Comparison of ENCODE assay signal across 12 cellular contexts in genomic region chr9:34577635-34578240, GRCh38. TPM values are rescaled to one million over a fixed set of nuclear protein-coding genes. Genes with fewer than 3 reads are reported as not detected.
DNase-seq lines count a peak whose midpoint lies in the region; ATAC-seq and TF ChIP-seq lines count a peak whose summit lies in the region.
"Had no signal": no experiment of that assay in that cellular context is flagged by ENCODE, and none has a peak within 500 bp of the region (broad histone marks: within the 10 kb centered on the region; RNA-seq: fewer than 3 reads in every experiment).

No MANE protein-coding gene starts in this region.

- no peak overlapping the region for H3K27ac Mint-ChIP-seq in dendritic cell treated with granulocyte-macrophage colony-stimulating factor and Interleukin-4, amounts not matched to agents 40 ng/mL and 50 ng/mL, for 4 days
- no peak overlapping the region for H3K27ac Mint-ChIP-seq in natural killer cell
- H3K27ac Mint-ChIP-seq: activated T-helper 2 cell treated with anti-CD3 and anti-CD28 coated beads, Interferon-gamma antibody, Interleukin-2, Interleukin-4, amounts not matched to agents 10 μg/mL and 5 μg/mL and 100 μg/mL, durations not matched to agents 14 hours and 24 hours and 36 hours had no signal

- peak; percentile 2 to 19 for ATAC-seq in left cardiac atrium
- ATAC-seq in Right ventricle myocardium superior (ENCODE audit: poor library complexity), result no peak
- peak in 1 of 3 donors; percentile 39 for ATAC-seq in natural killer cell
- no peak for ATAC-seq in GM19452 (IDR thresholded peaks at IDR 0.05; ENCODE audit: unreplicated experiment)

- no peaks in the 10 kb centered on the region for H3K36me3 ChIP-seq in vagina

- TF ChIP-seq POLR2A in vagina (IDR thresholded peaks at IDR 0.05), result no peak

- peak overlapping the region; percentile 69 for H3K27ac ChIP-seq in vagina
- H3K27ac ChIP-seq: testis had no signal

- no peaks in the 10 kb centered on the region for H3K9me3 Mint-ChIP-seq in dendritic cell treated with granulocyte-macrophage colony-stimulating factor and Interleukin-4, amounts not matched to agents 40 ng/mL and 50 ng/mL, for 4 days
- H3K9me3 Mint-ChIP-seq in natural killer cell, result no peaks in the 10 kb centered on the region
- H3K9me3 Mint-ChIP-seq: activated T-helper 2 cell treated with anti-CD3 and anti-CD28 coated beads, Interferon-gamma antibody, Interleukin-2, Interleukin-4, amounts not matched to agents 10 μg/mL and 5 μg/mL and 100 μg/mL, durations not matched to agents 14 hours and 24 hours and 36 hours had no signal

- peaks cover 77% of the 10 kb centered on the region for H3K27me3 Mint-ChIP-seq in dendritic cell treated with granulocyte-macrophage colony-stimulating factor and Interleukin-4, amounts not matched to agents 40 ng/mL and 50 ng/mL, for 4 days
- H3K27me3 Mint-ChIP-seq in natural killer cell (ENCODE audit: low read depth in 2 of 2), result peaks cover 52 to 61% of the 10 kb centered on the region in 2 donors

- no peaks in the 10 kb centered on the region for H3K36me3 Mint-ChIP-seq in dendritic cell treated with granulocyte-macrophage colony-stimulating factor and Interleukin-4, amounts not matched to agents 40 ng/mL and 50 ng/mL, for 4 days (ENCODE audit: low read depth)
- no peaks in the 10 kb centered on the region for H3K36me3 Mint-ChIP-seq in natural killer cell

- peaks cover 6% of the 10 kb centered on the region for H3K4me1 Mint-ChIP-seq in dendritic cell treated with granulocyte-macrophage colony-stimulating factor and Interleukin-4, amounts not matched to agents 40 ng/mL and 50 ng/mL, for 4 days (ENCODE audit: low read depth)
- peaks cover 0 to 8% of the 10 kb centered on the region in 2 donors for H3K4me1 Mint-ChIP-seq in natural killer cell

- peak overlapping the region; percentile 30 for H3K4me3 Mint-ChIP-seq in dendritic cell treated with granulocyte-macrophage colony-stimulating factor and Interleukin-4, amounts not matched to agents 40 ng/mL and 50 ng/mL, for 4 days
- H3K4me3 Mint-ChIP-seq in natural killer cell, result peak overlapping the region; percentile 63

- DNase-seq in left cardiac atrium (no peak), Right ventricle myocardium superior (no peak), natural killer cell (no peak), vagina (ENCODE audit: extremely low spot score in 2 of 2) (no peak), HK-2 (ENCODE audit: unreplicated experiment) (no peak)
- no peak for DNase-seq in stimulated activated CD4-positive, alpha-beta T cell treated with anti-CD3 and anti-CD28 coated beads, Interleukin-15, amount 100 ng/mL, for 24 hours
- DNase-seq: Calu3, T-helper 1 cell had no signal

- no peak for TF ChIP-seq CTCF in natural killer cell (IDR thresholded peaks at IDR 0.05)
- TF ChIP-seq CTCF in vagina (IDR thresholded peaks at IDR 0.05), result no peak

- no peaks in the 10 kb centered on the region for H3K9me3 ChIP-seq in vagina
- H3K9me3 ChIP-seq: testis had no signal

- intact Hi-C loops in left cardiac atrium (cut with DNase I) (no loop called here), Right ventricle myocardium superior (cut with DNase I) (no loop called here), natural killer cell (cut with micrococcal nuclease) (no loop called here), vagina (cut with DNase I) (no loop called here)
- intact Hi-C loops in dendritic cell treated with granulocyte-macrophage colony-stimulating factor and Interleukin-4, amounts not matched to agents 40 ng/mL and 50 ng/mL, for 4 days (cut with micrococcal nuclease), result no loop called here

- H3K4me3 ChIP-seq in vagina, result peak overlapping the region; percentile 35 to 52

- no peaks in the 10 kb centered on the region for H3K27me3 ChIP-seq in vagina
- H3K27me3 ChIP-seq: testis had no signal

- peaks cover 23% of the 10 kb centered on the region for H3K4me1 ChIP-seq in vagina

RNA-seq across cellular contexts. Expression of gene CNTFR, which starts 11.8 kb away (rescaled TPM):
- total RNA-seq in left cardiac atrium (10 to 100 TPM; 21.3 to 45.3 TPM), Right ventricle myocardium superior (7.8 TPM), natural killer cell (not detected), vagina (8.3 TPM)
- total RNA-seq: activated T-helper 2 cell treated with anti-CD3 and anti-CD28 coated beads, Interferon-gamma antibody, Interleukin-2, Interleukin-4, amounts not matched to agents 10 μg/mL and 5 μg/mL and 100 μg/mL, durations not matched to agents 14 hours and 24 hours and 36 hours; Calu3 had no signal

RNA-seq across cellular contexts. Expression of gene RPP25L, which starts 34.2 kb away (rescaled TPM):
- total RNA-seq in left cardiac atrium, result 10 to 100 TPM; 20.8 to 27.8 TPM
- 43.4 TPM for total RNA-seq in Right ventricle myocardium superior
- total RNA-seq in natural killer cell, result 10 to 100 TPM in 1 of 3 donors, 1 to 10 TPM in 2; 9.3 to 15.0 (median 9.8) TPM
- 31.4 TPM for total RNA-seq in vagina

RNA-seq across cellular contexts. Expression of gene DCTN3, which starts 42.6 kb away (rescaled TPM):
- total RNA-seq in left cardiac atrium, result 100 to 1,000 TPM in 1 of 2 donors, 10 to 100 TPM in 1; 93.6 to 109 TPM
- total RNA-seq in Right ventricle myocardium superior, result 129 TPM
- total RNA-seq in natural killer cell, result 100 to 1,000 TPM; 135 to 171 (median 147) TPM
- total RNA-seq in vagina, result 78.6 TPM

RNA-seq across cellular contexts. Expression of gene ARID3C, which starts 51.1 kb away (rescaled TPM):
- total RNA-seq in left cardiac atrium, result not detected
- total RNA-seq in Right ventricle myocardium superior, result not detected
- total RNA-seq in natural killer cell, result under 1 TPM in 2 of 3 donors, not detected in 1; 0.24 to 0.77 TPM
- not detected for total RNA-seq in vagina
- total RNA-seq: Calu3 had no signal

RNA-seq across cellular contexts. Expression of gene ENHO, which starts 54.9 kb away (rescaled TPM):
- under 1 TPM; 0.56 to 0.60 TPM for total RNA-seq in left cardiac atrium
- total RNA-seq in Right ventricle myocardium superior, result 0.48 TPM
- 1 to 10 TPM in 1 of 3 donors, under 1 TPM in 1, not detected in 1; 0.34 to 1.7 TPM for total RNA-seq in natural killer cell
- total RNA-seq in vagina, result not detected
- total RNA-seq: activated T-helper 2 cell treated with anti-CD3 and anti-CD28 coated beads, Interferon-gamma antibody, Interleukin-2, Interleukin-4, amounts not matched to agents 10 μg/mL and 5 μg/mL and 100 μg/mL, durations not matched to agents 14 hours and 24 hours and 36 hours; Calu3 had no signal

Comparison
In these comparisons a context has a peak if more than half of its experiments do, and no peak if none do; other contexts are left out.
1. ATAC-seq: peak in left cardiac atrium (2 of 2); none in Right ventricle myocardium superior (single experiment) and GM19452 (single experiment).